ENCODE assay signal across 1 cellular context in the genomic region with DNA sequence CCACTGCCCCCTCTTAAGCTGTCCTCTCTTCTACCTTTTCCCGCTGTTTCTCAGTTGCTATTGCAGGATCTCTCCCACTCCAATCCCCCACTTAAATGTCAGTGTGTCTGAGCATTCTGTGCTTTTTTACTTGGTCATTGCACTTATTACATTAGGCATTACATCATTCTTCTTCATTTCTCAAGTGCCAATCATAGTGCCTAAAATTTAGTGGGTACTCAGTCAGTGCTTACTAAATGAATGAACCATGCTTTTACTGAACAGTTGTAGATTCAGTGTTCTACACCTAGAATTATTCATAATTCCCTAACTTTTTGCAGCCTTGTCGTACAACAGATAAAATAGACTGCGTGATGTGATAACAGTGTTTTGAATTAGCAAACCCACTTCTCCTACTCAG.
TF ChIP-seq lines count a peak whose summit lies in the region.

No MANE protein-coding gene starts in this region.

TF ChIP-seq in HEK293, 187 proteins besides CTCF, POLR2A, EP300 and RAD21 (continued from another document):
- TF ChIP-seq, protein P1, sequence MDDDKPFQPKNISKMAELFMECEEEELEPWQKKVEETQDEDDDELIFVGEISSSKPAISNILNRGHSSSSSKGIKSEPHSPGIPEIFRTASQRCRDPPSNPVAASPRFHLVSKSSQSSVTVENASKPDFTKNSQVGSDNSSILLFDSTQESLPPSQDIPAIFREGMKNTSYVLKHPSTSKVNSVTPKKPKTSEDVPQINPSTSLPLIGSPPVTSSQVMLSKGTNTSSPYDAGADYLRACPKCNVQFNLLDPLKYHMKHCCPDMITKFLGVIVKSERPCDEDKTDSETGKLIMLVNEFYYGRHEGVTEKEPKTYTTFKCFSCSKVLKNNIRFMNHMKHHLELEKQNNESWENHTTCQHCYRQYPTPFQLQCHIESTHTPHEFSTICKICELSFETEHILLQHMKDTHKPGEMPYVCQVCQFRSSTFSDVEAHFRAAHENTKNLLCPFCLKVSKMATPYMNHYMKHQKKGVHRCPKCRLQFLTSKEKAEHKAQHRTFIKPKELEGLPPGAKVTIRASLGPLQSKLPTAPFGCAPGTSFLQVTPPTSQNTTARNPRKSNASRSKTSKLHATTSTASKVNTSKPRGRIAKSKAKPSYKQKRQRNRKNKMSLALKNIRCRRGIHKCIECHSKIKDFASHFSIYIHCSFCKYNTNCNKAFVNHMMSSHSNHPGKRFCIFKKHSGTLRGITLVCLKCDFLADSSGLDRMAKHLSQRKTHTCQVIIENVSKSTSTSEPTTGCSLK (tag by site-specific recombination; IDR thresholded peaks at IDR 0.05), result no peak
- TF ChIP-seq, protein P2, sequence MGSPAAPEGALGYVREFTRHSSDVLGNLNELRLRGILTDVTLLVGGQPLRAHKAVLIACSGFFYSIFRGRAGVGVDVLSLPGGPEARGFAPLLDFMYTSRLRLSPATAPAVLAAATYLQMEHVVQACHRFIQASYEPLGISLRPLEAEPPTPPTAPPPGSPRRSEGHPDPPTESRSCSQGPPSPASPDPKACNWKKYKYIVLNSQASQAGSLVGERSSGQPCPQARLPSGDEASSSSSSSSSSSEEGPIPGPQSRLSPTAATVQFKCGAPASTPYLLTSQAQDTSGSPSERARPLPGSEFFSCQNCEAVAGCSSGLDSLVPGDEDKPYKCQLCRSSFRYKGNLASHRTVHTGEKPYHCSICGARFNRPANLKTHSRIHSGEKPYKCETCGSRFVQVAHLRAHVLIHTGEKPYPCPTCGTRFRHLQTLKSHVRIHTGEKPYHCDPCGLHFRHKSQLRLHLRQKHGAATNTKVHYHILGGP (tag by site-specific recombination; IDR thresholded peaks at IDR 0.05), result no peak
- TF ChIP-seq YY2 (tag by site-specific recombination; IDR thresholded peaks at IDR 0.05) (no peak), ZNF274 (IDR thresholded peaks at IDR 0.05; ENCODE audit: low read length) (no peak), ZNF274 (tag by site-specific recombination; IDR thresholded peaks at IDR 0.05; ENCODE audit: borderline replicate concordance) (no peak), ZNF391 (tag by site-specific recombination; IDR thresholded peaks at IDR 0.05; ENCODE audit: borderline replicate concordance, low read depth) (no peak), ZFP3 (tag by site-specific recombination; IDR thresholded peaks at IDR 0.05; ENCODE audit: low read depth) (no peak)
- TF ChIP-seq, protein P3, sequence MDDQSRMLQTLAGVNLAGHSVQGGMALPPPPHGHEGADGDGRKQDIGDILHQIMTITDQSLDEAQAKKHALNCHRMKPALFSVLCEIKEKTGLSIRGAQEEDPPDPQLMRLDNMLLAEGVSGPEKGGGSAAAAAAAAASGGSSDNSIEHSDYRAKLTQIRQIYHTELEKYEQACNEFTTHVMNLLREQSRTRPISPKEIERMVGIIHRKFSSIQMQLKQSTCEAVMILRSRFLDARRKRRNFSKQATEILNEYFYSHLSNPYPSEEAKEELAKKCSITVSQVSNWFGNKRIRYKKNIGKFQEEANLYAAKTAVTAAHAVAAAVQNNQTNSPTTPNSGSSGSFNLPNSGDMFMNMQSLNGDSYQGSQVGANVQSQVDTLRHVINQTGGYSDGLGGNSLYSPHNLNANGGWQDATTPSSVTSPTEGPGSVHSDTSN (CRISPR knock-in tag; IDR thresholded peaks at IDR 0.05), result no peak
- TF ChIP-seq, protein P4, sequence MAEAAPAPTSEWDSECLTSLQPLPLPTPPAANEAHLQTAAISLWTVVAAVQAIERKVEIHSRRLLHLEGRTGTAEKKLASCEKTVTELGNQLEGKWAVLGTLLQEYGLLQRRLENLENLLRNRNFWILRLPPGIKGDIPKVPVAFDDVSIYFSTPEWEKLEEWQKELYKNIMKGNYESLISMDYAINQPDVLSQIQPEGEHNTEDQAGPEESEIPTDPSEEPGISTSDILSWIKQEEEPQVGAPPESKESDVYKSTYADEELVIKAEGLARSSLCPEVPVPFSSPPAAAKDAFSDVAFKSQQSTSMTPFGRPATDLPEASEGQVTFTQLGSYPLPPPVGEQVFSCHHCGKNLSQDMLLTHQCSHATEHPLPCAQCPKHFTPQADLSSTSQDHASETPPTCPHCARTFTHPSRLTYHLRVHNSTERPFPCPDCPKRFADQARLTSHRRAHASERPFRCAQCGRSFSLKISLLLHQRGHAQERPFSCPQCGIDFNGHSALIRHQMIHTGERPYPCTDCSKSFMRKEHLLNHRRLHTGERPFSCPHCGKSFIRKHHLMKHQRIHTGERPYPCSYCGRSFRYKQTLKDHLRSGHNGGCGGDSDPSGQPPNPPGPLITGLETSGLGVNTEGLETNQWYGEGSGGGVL (tag by site-specific recombination; IDR thresholded peaks at IDR 0.05), result peak; percentile 37; the same call in 1 of the 2 replicates
